In genomic region chr9:130191749-130192120, GRCh38 we compare ENCODE assay signal across 2 cellular contexts.
TF ChIP-seq lines count a peak whose summit lies in the region.

No MANE protein-coding gene starts in this region.

TF ChIP-seq in IMR-90, 13 proteins besides CTCF, POLR2A, EP300 and RAD21:
- no peak for TF ChIP-seq BHLHE40 (IDR thresholded peaks at IDR 0.05; ENCODE audit: low read depth, low read length)
- TF ChIP-seq FOS (IDR thresholded peaks at IDR 0.05; ENCODE audit: low read depth, low read length): no peak
- TF ChIP-seq, protein P1, sequence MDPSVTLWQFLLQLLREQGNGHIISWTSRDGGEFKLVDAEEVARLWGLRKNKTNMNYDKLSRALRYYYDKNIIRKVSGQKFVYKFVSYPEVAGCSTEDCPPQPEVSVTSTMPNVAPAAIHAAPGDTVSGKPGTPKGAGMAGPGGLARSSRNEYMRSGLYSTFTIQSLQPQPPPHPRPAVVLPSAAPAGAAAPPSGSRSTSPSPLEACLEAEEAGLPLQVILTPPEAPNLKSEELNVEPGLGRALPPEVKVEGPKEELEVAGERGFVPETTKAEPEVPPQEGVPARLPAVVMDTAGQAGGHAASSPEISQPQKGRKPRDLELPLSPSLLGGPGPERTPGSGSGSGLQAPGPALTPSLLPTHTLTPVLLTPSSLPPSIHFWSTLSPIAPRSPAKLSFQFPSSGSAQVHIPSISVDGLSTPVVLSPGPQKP (IDR thresholded peaks at IDR 0.05; ENCODE audit: borderline replicate concordance, low read depth, low read length): no peak
- no peak for TF ChIP-seq RFX5 (IDR thresholded peaks at IDR 0.05; ENCODE audit: low read depth, low read length)
- no peak for TF ChIP-seq SMC3 (IDR thresholded peaks at IDR 0.05; ENCODE audit: low read depth, low read length)
- no peak for TF ChIP-seq MAZ (IDR thresholded peaks at IDR 0.05; ENCODE audit: borderline replicate concordance, low read depth, low read length)
- TF ChIP-seq MAFK (IDR thresholded peaks at IDR 0.05; ENCODE audit: low read depth, low read length): no peak
- no peak for TF ChIP-seq MXI1 (IDR thresholded peaks at IDR 0.05; ENCODE audit: borderline replicate concordance, low read depth, low read length)
- TF ChIP-seq CEBPB (IDR thresholded peaks at IDR 0.05; ENCODE audit: low read depth, low read length): no peak
- TF ChIP-seq, protein P2, sequence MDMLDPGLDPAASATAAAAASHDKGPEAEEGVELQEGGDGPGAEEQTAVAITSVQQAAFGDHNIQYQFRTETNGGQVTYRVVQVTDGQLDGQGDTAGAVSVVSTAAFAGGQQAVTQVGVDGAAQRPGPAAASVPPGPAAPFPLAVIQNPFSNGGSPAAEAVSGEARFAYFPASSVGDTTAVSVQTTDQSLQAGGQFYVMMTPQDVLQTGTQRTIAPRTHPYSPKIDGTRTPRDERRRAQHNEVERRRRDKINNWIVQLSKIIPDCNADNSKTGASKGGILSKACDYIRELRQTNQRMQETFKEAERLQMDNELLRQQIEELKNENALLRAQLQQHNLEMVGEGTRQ (IDR thresholded peaks at IDR 0.05; ENCODE audit: low read depth, low read length): no peak
- TF ChIP-seq NFE2L2 (IDR thresholded peaks at IDR 0.05; ENCODE audit: low read depth, low read length): no peak

TF ChIP-seq in H1, 55 proteins besides CTCF, POLR2A, EP300 and RAD21:
- TF ChIP-seq ASH2L (IDR thresholded peaks at IDR 0.05; ENCODE audit: low read length) (no peak), KDM4A (IDR thresholded peaks at IDR 0.05; ENCODE audit: low read depth, low read length, severe bottlenecking) (no peak), SAP30 (IDR thresholded peaks at IDR 0.05; ENCODE audit: insufficient read depth, insufficient replicate concordance, low read length) (no peak), TAF7 (optimal IDR thresholded peaks at IDR 0.05; ENCODE audit: borderline replicate concordance, low read depth, low read length) (no peak), BACH1 (IDR thresholded peaks at IDR 0.05; ENCODE audit: low read length) (no peak), ZNF274 (IDR thresholded peaks at IDR 0.05; ENCODE audit: borderline replicate concordance, extremely low read depth, low read length) (no peak), NRF1 (IDR thresholded peaks at IDR 0.05; ENCODE audit: low read depth, low read length) (no peak), JUN (IDR thresholded peaks at IDR 0.05; ENCODE audit: low read depth, low read length) (no peak)
